Comparison of ENCODE assay signal across 9 cellular contexts in genomic region chr11:111417011-111417765, GRCh38. TPM values are rescaled to one million over a fixed set of nuclear protein-coding genes. Genes with fewer than 3 reads are reported as not detected.
DNase-seq lines count a peak whose midpoint lies in the region; ATAC-seq and TF ChIP-seq lines count a peak whose summit lies in the region.
"Had no signal": no experiment of that assay in that cellular context is flagged by ENCODE, and none has a peak within 500 bp of the region (broad histone marks: within the 10 kb centered on the region; RNA-seq: fewer than 3 reads in every experiment).

No MANE protein-coding gene starts in this region.

- POLR2A ChIA-PET in CD4-positive, alpha-beta T cell (lab: Charles Lee), result interaction anchor here (0.7 to 0.9 kb wide), 2 partner anchors 29 to 38 kb away, joined by 3 read pairs; partner anchors contain the start of gene POU2AF1
- POLR2A ChIA-PET in activated CD4-positive, alpha-beta memory T cell treated with anti-CD3 and anti-CD28 coated beads, Interleukin-2, amount 10 ng/mL, durations not matched to agents 7 days and 5 days (lab: Charles Lee), result interaction anchor here (1.8 kb wide), 1 partner anchor 38 kb away, joined by 5 read pairs; the partner anchor contains the start of gene POU2AF1
- POLR2A ChIA-PET in naive thymus-derived CD4-positive, alpha-beta T cell (lab: Charles Lee), result no interaction called here

- H3K4me1 ChIP-seq in naive thymus-derived CD4-positive, alpha-beta T cell (ENCODE audit: control insufficient read depth in 2 of 2, insufficient read depth in 2 of 2, low read length in 2 of 2), result peaks cover 3 to 19% of the 10 kb centered on the region in 2 donors
- peaks cover 7% of the 10 kb centered on the region for H3K4me1 ChIP-seq in effector memory CD4-positive, alpha-beta T cell (ENCODE audit: control insufficient read depth, insufficient read depth, low read length, poor library complexity, severe bottlenecking)

- no peaks in the 10 kb centered on the region for H3K27me3 ChIP-seq in CD4-positive, alpha-beta T cell (ENCODE audit: control insufficient read depth, insufficient read depth, low read length)
- no peaks in the 10 kb centered on the region for H3K27me3 ChIP-seq in naive thymus-derived CD4-positive, alpha-beta T cell (ENCODE audit: control insufficient read depth in 2 of 2, insufficient read depth in 2 of 2, low read length in 2 of 2)
- no peaks in the 10 kb centered on the region for H3K27me3 ChIP-seq in effector memory CD4-positive, alpha-beta T cell (replicated peaks; ENCODE audit: control insufficient read depth, insufficient read depth, low read length, poor library complexity, severe bottlenecking)

- H3K36me3 ChIP-seq in naive thymus-derived CD4-positive, alpha-beta T cell (ENCODE audit: control insufficient read depth in 2 of 3, insufficient read depth in 3 of 3, low read length in 3 of 3), result no peaks in the 10 kb centered on the region
- H3K36me3 ChIP-seq in effector memory CD4-positive, alpha-beta T cell (ENCODE audit: control insufficient read depth, insufficient read depth, low read length), result no peaks in the 10 kb centered on the region

- CTCF ChIA-PET in CD4-positive, alpha-beta T cell (lab: Charles Lee), result interaction anchor here (2.3 kb wide), 1 partner anchor 12 kb away, joined by 10 read pairs; no protein-coding TSS in a partner anchor
- CTCF ChIA-PET in activated CD4-positive, alpha-beta memory T cell treated with anti-CD3 and anti-CD28 coated beads, Interleukin-2, amount 10 ng/mL, durations not matched to agents 7 days and 5 days (lab: Charles Lee), result interaction anchor here (1.0 to 2.6 kb wide), 5 partner anchors 12 to 135 kb away, joined by 3 to 20 read pairs (median 5); no protein-coding TSS in a partner anchor
- CTCF ChIA-PET in naive thymus-derived CD4-positive, alpha-beta T cell (lab: Charles Lee), result interaction anchor here (1.1 to 9.1 kb wide), 4 partner anchors 9 to 134 kb away, joined by 3 to 68 read pairs (median 12); no protein-coding TSS in a partner anchor

- H3K4me3 ChIP-seq in naive thymus-derived CD4-positive, alpha-beta T cell (ENCODE audit: low read length), result no peak overlapping the region
- no peak overlapping the region for H3K4me3 ChIP-seq in effector memory CD4-positive, alpha-beta T cell (ENCODE audit: insufficient read depth, low read depth, low read length, poor library complexity, severe bottlenecking)

- no peak for TF ChIP-seq CTCF in CD4-positive, alpha-beta T cell (IDR thresholded peaks at IDR 0.05)
- TF ChIP-seq CTCF in GM13976 (IDR thresholded peaks at IDR 0.05; ENCODE audit: borderline replicate concordance, control extremely low read depth, extremely low read depth, insufficient read depth, missing control alignments), result no peak

- in situ Hi-C loops in GM13976 (cut with MboI; ENCODE audit: low sequenced_read_pairs, unreplicated experiment), result no loop called here

- H3K9me3 ChIP-seq in CD4-positive, alpha-beta T cell (ENCODE audit: control insufficient read depth, low read length), result no peaks in the 10 kb centered on the region
- H3K9me3 ChIP-seq in naive thymus-derived CD4-positive, alpha-beta T cell (ENCODE audit: control insufficient read depth in 2 of 3, low read length in 3 of 3), result no peaks in the 10 kb centered on the region
- H3K9me3 ChIP-seq in effector memory CD4-positive, alpha-beta T cell (ENCODE audit: control insufficient read depth, low read length), result no peaks in the 10 kb centered on the region

- DNase-seq in CD4-positive, alpha-beta T cell, result no peak
- no peak for DNase-seq in activated CD4-positive, alpha-beta memory T cell treated with anti-CD3 and anti-CD28 coated beads, Interleukin-2, amount 10 ng/mL, durations not matched to agents 7 days and 5 days
- peak in 2 of 9 donors; percentile 15 to 44 for DNase-seq in naive thymus-derived CD4-positive, alpha-beta T cell
- DNase-seq in NCI-H2196 (lab: John Stamatoyannopoulos, UW; ENCODE audit: unreplicated experiment) (no peak), GM13976 (ENCODE audit: low spot score) (no peak)
- DNase-seq in effector memory CD4-positive, alpha-beta T cell, result no peak

- peak overlapping the region; percentile 31 for H3K27ac Mint-ChIP-seq in CD4-positive, alpha-beta T cell
- peak overlapping the region; percentile 52 for H3K27ac Mint-ChIP-seq in activated CD4-positive, alpha-beta memory T cell treated with anti-CD3 and anti-CD28 coated beads, Interleukin-2, amount 10 ng/mL, durations not matched to agents 7 days and 5 days
- peak overlapping the region in 8 of 9 donors; percentile 34 to 89 (median 61) for H3K27ac Mint-ChIP-seq in naive thymus-derived CD4-positive, alpha-beta T cell

- no peaks in the 10 kb centered on the region for H3K9me3 Mint-ChIP-seq in CD4-positive, alpha-beta T cell
- no peaks in the 10 kb centered on the region for H3K9me3 Mint-ChIP-seq in activated CD4-positive, alpha-beta memory T cell treated with anti-CD3 and anti-CD28 coated beads, Interleukin-2, amount 10 ng/mL, durations not matched to agents 7 days and 5 days
- peaks cover 0 to 4% (median 0%) of the 10 kb centered on the region in 11 donors for H3K9me3 Mint-ChIP-seq in naive thymus-derived CD4-positive, alpha-beta T cell

- H3K4me1 Mint-ChIP-seq in CD4-positive, alpha-beta T cell (ENCODE audit: low read depth), result peaks cover 53% of the 10 kb centered on the region
- peaks cover 48% of the 10 kb centered on the region for H3K4me1 Mint-ChIP-seq in activated CD4-positive, alpha-beta memory T cell treated with anti-CD3 and anti-CD28 coated beads, Interleukin-2, amount 10 ng/mL, durations not matched to agents 7 days and 5 days
- H3K4me1 Mint-ChIP-seq in naive thymus-derived CD4-positive, alpha-beta T cell, result peaks cover 20 to 59% (median 41%) of the 10 kb centered on the region in 7 donors

- intact Hi-C loops in CD4-positive, alpha-beta T cell (cut with DNase I, micrococcal nuclease), result loop anchor here in 1 of 2 experiments (5.0 kb wide), 1 partner anchor 45 kb away; no protein-coding TSS in a partner anchor
- intact Hi-C loops in naive thymus-derived CD4-positive, alpha-beta T cell (cut with micrococcal nuclease), result loop anchor here in 1 of 2 donors (5.0 kb wide), 1 partner anchor 40 kb away; the partner anchor contains the start of gene POU2AF1

- H3K4me3 Mint-ChIP-seq in CD4-positive, alpha-beta T cell, result no peak overlapping the region
- no peak overlapping the region for H3K4me3 Mint-ChIP-seq in activated CD4-positive, alpha-beta memory T cell treated with anti-CD3 and anti-CD28 coated beads, Interleukin-2, amount 10 ng/mL, durations not matched to agents 7 days and 5 days
- H3K4me3 Mint-ChIP-seq in naive thymus-derived CD4-positive, alpha-beta T cell, result peak overlapping the region in 9 of 10 donors; percentile 35 to 63 (median 44)

- no peaks in the 10 kb centered on the region for H3K27me3 Mint-ChIP-seq in CD4-positive, alpha-beta T cell
- no peaks in the 10 kb centered on the region for H3K27me3 Mint-ChIP-seq in activated CD4-positive, alpha-beta memory T cell treated with anti-CD3 and anti-CD28 coated beads, Interleukin-2, amount 10 ng/mL, durations not matched to agents 7 days and 5 days
- no peaks in the 10 kb centered on the region for H3K27me3 Mint-ChIP-seq in naive thymus-derived CD4-positive, alpha-beta T cell

- no peak overlapping the region for H3K27ac ChIP-seq in CD4-positive, alpha-beta T cell (ENCODE audit: low read depth, low read length)
- H3K27ac ChIP-seq in naive thymus-derived CD4-positive, alpha-beta T cell (ENCODE audit: low read depth, low read length), result no peak overlapping the region
- no peak overlapping the region for H3K27ac ChIP-seq in effector memory CD4-positive, alpha-beta T cell (ENCODE audit: insufficient read depth, low read length, poor library complexity, severe bottlenecking)

- no peaks in the 10 kb centered on the region for H3K36me3 Mint-ChIP-seq in CD4-positive, alpha-beta T cell (ENCODE audit: low read depth)
- H3K36me3 Mint-ChIP-seq in activated CD4-positive, alpha-beta memory T cell treated with anti-CD3 and anti-CD28 coated beads, Interleukin-2, amount 10 ng/mL, durations not matched to agents 7 days and 5 days (ENCODE audit: low read depth), result no peaks in the 10 kb centered on the region
- H3K36me3 Mint-ChIP-seq in naive thymus-derived CD4-positive, alpha-beta T cell, result peaks cover 0 to 1% (median 0%) of the 10 kb centered on the region in 5 donors

- ATAC-seq in CD4-positive, alpha-beta T cell (ENCODE audit: poor library complexity), result no peak
- peak; percentile 60 for ATAC-seq in GM19043 (IDR thresholded peaks at IDR 0.05; ENCODE audit: low read depth, unreplicated experiment)
- peak; percentile 71 for ATAC-seq in HG03159 (IDR thresholded peaks at IDR 0.05; ENCODE audit: unreplicated experiment)
- peak; percentile 56 for ATAC-seq in naive thymus-derived CD4-positive, alpha-beta T cell
- ATAC-seq: HCT116 had no signal

RNA-seq across cellular contexts. Expression of gene POU2AF1, which starts 38.1 kb away (rescaled TPM):
- total RNA-seq in CD4-positive, alpha-beta T cell, result under 1 TPM; 0.52 to 0.78 TPM
- 1 to 10 TPM; 7.7 to 7.8 TPM for total RNA-seq in activated CD4-positive, alpha-beta memory T cell treated with anti-CD3 and anti-CD28 coated beads, Interleukin-2, amount 10 ng/mL, durations not matched to agents 7 days and 5 days
- 10 to 100 TPM in 1 of 5 experiments, 1 to 10 TPM in 3, under 1 TPM in 1; 0.57 to 11.3 (median 4.9) TPM for total RNA-seq in naive thymus-derived CD4-positive, alpha-beta T cell
- polyA plus RNA-seq in naive thymus-derived CD4-positive, alpha-beta T cell, result under 1 TPM; 0.45 to 0.53 TPM

Comparison
In these comparisons a context has a peak if more than half of its experiments do, and no peak if none do; other contexts are left out.
1. H3K4me3 Mint-ChIP-seq: peak in naive thymus-derived CD4-positive, alpha-beta T cell (9 of 10); none in CD4-positive, alpha-beta T cell (single experiment) and activated CD4-positive, alpha-beta memory T cell treated with anti-CD3 and anti-CD28 coated beads, Interleukin-2, amount 10 ng/mL, durations not matched to agents 7 days and 5 days (single experiment).
2. Peak in every context shown above with its lines, with median percentiles within 50 percentile points of each other: H3K27ac Mint-ChIP-seq.